Comparison of ENCODE assay signal across 22 cellular contexts in genomic region chr13:19056984-19057490, GRCh38.
DNase-seq lines count a peak whose midpoint lies in the region; ATAC-seq and TF ChIP-seq lines count a peak whose summit lies in the region.
"Had no signal": no experiment of that assay in that cellular context is flagged by ENCODE, and none has a peak within 500 bp of the region (broad histone marks: within the 10 kb centered on the region; RNA-seq: fewer than 3 reads in every experiment).

No MANE protein-coding gene starts in this region.

- no peak overlapping the region for H3K14ac ChIP-seq in neuronal stem cell (ENCODE audit: low read length)

- no peak overlapping the region for H3K18ac ChIP-seq in neuronal stem cell (ENCODE audit: low read length)

- H3K79me1 ChIP-seq in neuronal stem cell (ENCODE audit: low read depth, low read length), result no peaks in the 10 kb centered on the region

- no peak for ATAC-seq in GM18505 (IDR thresholded peaks at IDR 0.05; ENCODE audit: unreplicated experiment)
- ATAC-seq: GM12878 had no signal

- H3K27ac ChIP-seq in esophagus muscularis mucosa (replicated peaks in 1 of 4) (no peak overlapping the region), neuronal stem cell (replicated peaks; ENCODE audit: low read length) (no peak overlapping the region)
- H3K27ac ChIP-seq: BLaER1 had no signal

- H3K9ac ChIP-seq in neuronal stem cell (ENCODE audit: low read depth, low read length, poor library complexity), result peak overlapping the region; percentile 17
- H3K9ac ChIP-seq: BLaER1 had no signal

- 82% methylated on average over 11 of the region's 12 CpGs for WGBS in esophagus muscularis mucosa
- no CpG with 5 or more reads among the region's 12 CpGs for WGBS in neuronal stem cell (ENCODE audit: extremely low coverage in 2 of 2, insufficient read length in 2 of 2, insufficient replicate concordance in 1 of 2), 2 donors

- no peak overlapping the region for H3K4ac ChIP-seq in neuronal stem cell (ENCODE audit: low read length)

- H2BK120ac ChIP-seq in neuronal stem cell (ENCODE audit: low read depth, low read length), result no peak overlapping the region

- no peaks in the 10 kb centered on the region for H3K36me3 ChIP-seq in esophagus muscularis mucosa
- H3K36me3 ChIP-seq in neuronal stem cell (replicated peaks in 1 of 2; ENCODE audit: control insufficient read depth in 2 of 2, insufficient read depth in 2 of 2, low read length in 2 of 2), result no peaks in the 10 kb centered on the region
- H3K36me3 ChIP-seq: BE2C, BLaER1 had no signal

- no peak for TF ChIP-seq POLR2A in esophagus muscularis mucosa (IDR thresholded peaks at IDR 0.05; ENCODE audit: low read depth)
- TF ChIP-seq POLR2A in GM18505 (IDR thresholded peaks at IDR 0.05; ENCODE audit: borderline replicate concordance, extremely low read depth, insufficient read depth, insufficient read length), result no peak

- H3K4me1 ChIP-seq in esophagus muscularis mucosa, result no peaks in the 10 kb centered on the region
- no peaks in the 10 kb centered on the region for H3K4me1 ChIP-seq in neuronal stem cell (ENCODE audit: control insufficient read depth in 2 of 2, insufficient read depth in 1 of 2, low read depth in 1 of 2, low read length in 2 of 2)
- H3K4me1 ChIP-seq: BE2C, BLaER1 had no signal

- no peak overlapping the region for H2AK5ac ChIP-seq in neuronal stem cell (ENCODE audit: low read depth, low read length)

- no peak overlapping the region for H2BK12ac ChIP-seq in neuronal stem cell (ENCODE audit: low read length)

- H3K9me3 ChIP-seq in esophagus muscularis mucosa (peaks cover 0 to 5% (median 0%) of the 10 kb centered on the region in 4 donors), neuronal stem cell (replicated peaks in 1 of 2; ENCODE audit: control insufficient read depth in 2 of 2, insufficient read depth in 1 of 2, low read depth in 1 of 2, low read length in 2 of 2) (peaks cover 0 to 85% of the 10 kb centered on the region in 2 donors)
- H3K9me3 ChIP-seq: BLaER1 had no signal

- no peak overlapping the region for H4K8ac ChIP-seq in neuronal stem cell (ENCODE audit: low read depth, low read length)

- H3K27me3 ChIP-seq in esophagus muscularis mucosa (peaks cover 0 to 8% (median 0%) of the 10 kb centered on the region in 4 donors), neuronal stem cell (ENCODE audit: control insufficient read depth in 3 of 3, insufficient read depth in 3 of 3, low read depth in 1 of 3, low read length in 3 of 3) (no peaks in the 10 kb centered on the region)
- H3K27me3 ChIP-seq: BE2C, BLaER1 had no signal

- no peak overlapping the region for H2AFZ ChIP-seq in neuronal stem cell (ENCODE audit: low read length)

- H2BK15ac ChIP-seq in neuronal stem cell (ENCODE audit: low read length), result no peak overlapping the region

- H3K4me3 ChIP-seq in esophagus muscularis mucosa, result no peak overlapping the region
- peak overlapping the region in 1 of 2 donors; percentile 2 for H3K4me3 ChIP-seq in neuronal stem cell (ENCODE audit: low read length in 2 of 2)
- H3K4me3 ChIP-seq: BLaER1, GM12878 had no signal

- DNase-seq in esophagus muscularis mucosa (ENCODE audit: extremely low spot score), result peak; percentile 82
- DNase-seq in neuronal stem cell (ENCODE audit: low spot score), result no peak
- DNase-seq in middle frontal gyrus (ENCODE audit: extremely low spot score, low spot score), result no peak
- no peak for DNase-seq in NCI-H748 treated with DMSO at 0.1 percent for 48 hours (lab: John Stamatoyannopoulos, UW)
- DNase-seq: 8988T; ACHN; BE2C; C1 segment of cervical spinal cord; CD4-positive, alpha-beta memory T cell; CD4-positive, CD25-positive, alpha-beta regulatory T cell; CD8-positive, alpha-beta memory T cell; COR-L47; DMS 273 treated with DMSO at 0.1 percent for 48 hours; DMS153; DMS53; DMS79; DND-41; EL; GDM1 had no signal

- no peak overlapping the region for H4K91ac ChIP-seq in neuronal stem cell (ENCODE audit: low read depth, low read length, poor library complexity)

- TF ChIP-seq EP300 in esophagus muscularis mucosa (IDR thresholded peaks at IDR 0.05), result no peak

- intact Hi-C loops in esophagus muscularis mucosa (cut with DNase I), result no loop called here

- no peak overlapping the region for H3K4me2 ChIP-seq in neuronal stem cell (ENCODE audit: insufficient read depth, low read length, poor library complexity, severe bottlenecking)
- H3K4me2 ChIP-seq: BLaER1 had no signal

- H2BK5ac ChIP-seq in neuronal stem cell (ENCODE audit: low read length), result no peak overlapping the region

- no peak for TF ChIP-seq CTCF in esophagus muscularis mucosa (IDR thresholded peaks at IDR 0.05)

- H3K23ac ChIP-seq in neuronal stem cell (ENCODE audit: low read depth, low read length, poor library complexity), result no peak overlapping the region
